8 cellular contexts compared by ENCODE assay signal in genomic region chr17:65100316-65101140, GRCh38. TPM values are rescaled to one million over a fixed set of nuclear protein-coding genes. Genes with fewer than 3 reads are reported as not detected.
DNase-seq lines count a peak whose midpoint lies in the region; ATAC-seq and TF ChIP-seq lines count a peak whose summit lies in the region.

No MANE protein-coding gene starts in this region.

- peak overlapping the region; percentile 44 to 69 (median 57) for H3K4me3 ChIP-seq in liver (ENCODE audit: low read depth in 1 of 3, low read length in 3 of 3)

- peak overlapping the region; percentile 83 for H3K27ac Mint-ChIP-seq in dendritic cell treated with granulocyte-macrophage colony-stimulating factor and Interleukin-4, amounts not matched to agents 40 ng/mL and 50 ng/mL, for 4 days

- peak overlapping the region; percentile 78 for H3K4me3 Mint-ChIP-seq in dendritic cell treated with granulocyte-macrophage colony-stimulating factor and Interleukin-4, amounts not matched to agents 40 ng/mL and 50 ng/mL, for 4 days

- TF ChIP-seq RAD21 in liver (IDR thresholded peaks at IDR 0.05), result peak; percentile 71 to 78

- peaks cover 0 to 13% (median 4%) of the 10 kb centered on the region in 4 donors for H3K4me1 ChIP-seq in liver (ENCODE audit: control insufficient read depth in 4 of 4, insufficient read depth in 4 of 4, low read length in 3 of 4)

- intact Hi-C loops in dendritic cell treated with granulocyte-macrophage colony-stimulating factor and Interleukin-4, amounts not matched to agents 40 ng/mL and 50 ng/mL, for 4 days (cut with micrococcal nuclease), result loop anchor here (5.0 to 10.0 kb wide), 3 partner anchors 43 to 138 kb away; partner anchors contain the start of gene GNA13

- TF ChIP-seq CTCF in liver (IDR thresholded peaks at IDR 0.05; ENCODE audit: low read depth, low read length, missing input control), result peak; percentile 93

- no peaks in the 10 kb centered on the region for H3K36me3 ChIP-seq in liver (ENCODE audit: control insufficient read depth in 4 of 4, insufficient read depth in 3 of 4, low read depth in 1 of 4, low read length in 3 of 4)

- DNase-seq in AG20443 (ENCODE audit: low spot score), result peak; percentile 86
- peak; percentile 72 for DNase-seq in NCI-H460 (ENCODE audit: extremely low read depth, low read depth)
- DNase-seq in activated CD4-positive, alpha-beta T cell treated with anti-CD3 and anti-CD28 coated beads for 48 hours, result peak; percentile 83
- peak; percentile 78 for DNase-seq in stimulated activated CD4-positive, alpha-beta T cell treated with anti-CD3 and anti-CD28 coated beads, Interleukin-4, amount 100 ng/mL, for 24 hours

- peaks cover 10% of the 10 kb centered on the region for H3K4me1 Mint-ChIP-seq in dendritic cell treated with granulocyte-macrophage colony-stimulating factor and Interleukin-4, amounts not matched to agents 40 ng/mL and 50 ng/mL, for 4 days (ENCODE audit: low read depth)

- 3% methylated on average over 50 of the region's 50 CpGs for WGBS in liver

- no peaks in the 10 kb centered on the region for H3K36me3 Mint-ChIP-seq in dendritic cell treated with granulocyte-macrophage colony-stimulating factor and Interleukin-4, amounts not matched to agents 40 ng/mL and 50 ng/mL, for 4 days (ENCODE audit: low read depth)

- no peaks in the 10 kb centered on the region for H3K9me3 ChIP-seq in liver (ENCODE audit: control insufficient read depth in 4 of 4, low read length in 3 of 4)

- H3K9me3 Mint-ChIP-seq in dendritic cell treated with granulocyte-macrophage colony-stimulating factor and Interleukin-4, amounts not matched to agents 40 ng/mL and 50 ng/mL, for 4 days, result no peaks in the 10 kb centered on the region

- H3K27me3 ChIP-seq in liver (ENCODE audit: control insufficient read depth in 4 of 4, insufficient read depth in 4 of 4, low read length in 3 of 4), result no peaks in the 10 kb centered on the region

- peak overlapping the region; percentile 66 to 92 for H3K27ac ChIP-seq in liver (ENCODE audit: low read depth in 1 of 2, low read length in 2 of 2)

- peak overlapping the region; percentile 40 to 71 for H3K9ac ChIP-seq in liver (ENCODE audit: low read depth in 1 of 2, low read length in 2 of 2)

- ATAC-seq in GM19043 (IDR thresholded peaks at IDR 0.05; ENCODE audit: low read depth, unreplicated experiment) (peak; percentile 67), HG03354 (IDR thresholded peaks at IDR 0.05; ENCODE audit: poor library complexity, severe bottlenecking, unreplicated experiment) (peak; percentile 76)

- peaks cover 3% of the 10 kb centered on the region for H3K27me3 Mint-ChIP-seq in dendritic cell treated with granulocyte-macrophage colony-stimulating factor and Interleukin-4, amounts not matched to agents 40 ng/mL and 50 ng/mL, for 4 days

TF ChIP-seq in liver, 16 proteins besides CTCF, POLR2A, EP300 and RAD21:
- no peak for TF ChIP-seq JUND (IDR thresholded peaks at IDR 0.05)
- TF ChIP-seq REST (IDR thresholded peaks at IDR 0.05), result peak; percentile 29

RNA-seq across cellular contexts. Expression of gene RGS9, which starts 36.6 kb away (rescaled TPM):
- total RNA-seq in NCI-H460 (2014; rRNA removed; shearing (Covaris generic)), result 5.0 and 5.8 TPM in 2 replicates
- polyA plus RNA-seq in NCI-H460 (2014; cell fraction: nucleus; rRNA removed), result 1.6 and 3.7 TPM in 2 replicates
- 1 to 10 TPM; 1.6 to 2.7 TPM for total RNA-seq in liver
- polyA plus RNA-seq in liver, result 1 to 10 TPM; 1.0 to 4.0 TPM

RNA-seq across cellular contexts. Expression of gene GNA13, which starts 44.0 kb away (rescaled TPM):
- total RNA-seq in NCI-H460 (2014; rRNA removed; shearing (Covaris generic)), result 52.9 and 56.1 TPM in 2 replicates
- 31.1 and 45.9 TPM in 2 replicates for polyA plus RNA-seq in NCI-H460 (2014; cell fraction: nucleus; rRNA removed)
- total RNA-seq in liver, result 10 to 100 TPM; 26.5 to 40.5 TPM
- 1 to 10 TPM; 7.6 to 8.8 TPM for polyA plus RNA-seq in liver

Comparison
In these comparisons a context has a peak if more than half of its experiments do, and no peak if none do; other contexts are left out.
1. Peak in every context shown above with its lines: DNase-seq, ATAC-seq, H3K4me3 ChIP-seq and H3K27ac ChIP-seq.